In genomic region chr7:87312215-87312865, GRCh38 we compare ENCODE assay signal across 8 cellular contexts. TPM values are rescaled to one million over a fixed set of nuclear protein-coding genes. Genes with fewer than 3 reads are reported as not detected.
A peak's percentile ranks its signal among the peaks of the same experiment; 100 is the strongest.
DNase-seq lines count a peak whose midpoint lies in the region; ATAC-seq lines count a peak whose summit lies in the region.

No MANE protein-coding gene starts in this region.

- DNase-seq in EL (peak; percentile 53), KBM-7 (peak; percentile 74), RPMI7951 (ENCODE audit: low read depth) (peak; percentile 48), foreskin melanocyte (peak; percentile 36), pons (ENCODE audit: low spot score) (peak; percentile 60), ureter (ENCODE audit: low spot score) (peak; percentile 69)

- H3K4me3 Mint-ChIP-seq in activated T-helper 17 cell treated with anti-CD3 and anti-CD28 coated beads, Interleukin-2, amount 50 U/mL, for 72 hours = no peak overlapping the region

- in situ Hi-C loops in KBM-7 (cut with MboI; ENCODE audit: low pct_unique_long_range_greater_than_20kb, low sequenced_read_pairs) = loop anchor here (25.0 kb wide), 1 partner anchor 200 kb away; no protein-coding TSS in a partner anchor

- H3K4me1 Mint-ChIP-seq in activated T-helper 17 cell treated with anti-CD3 and anti-CD28 coated beads, Interleukin-2, amount 50 U/mL, for 72 hours = no peaks in the 10 kb centered on the region

- H3K9me3 Mint-ChIP-seq in activated T-helper 17 cell treated with anti-CD3 and anti-CD28 coated beads, Interleukin-2, amount 50 U/mL, for 72 hours = no peaks in the 10 kb centered on the region

- H3K36me3 Mint-ChIP-seq in activated T-helper 17 cell treated with anti-CD3 and anti-CD28 coated beads, Interleukin-2, amount 50 U/mL, for 72 hours (ENCODE audit: low read depth) = no peaks in the 10 kb centered on the region

- peak; percentile 47 for ATAC-seq in GM21619 (IDR thresholded peaks at IDR 0.05; ENCODE audit: unreplicated experiment)
- peak; percentile 70 for ATAC-seq in activated T-helper 17 cell treated with anti-CD3 and anti-CD28 coated beads, Interleukin-2, amount 50 U/mL, for 72 hours (replicated peaks)

- H3K27me3 Mint-ChIP-seq in activated T-helper 17 cell treated with anti-CD3 and anti-CD28 coated beads, Interleukin-2, amount 50 U/mL, for 72 hours = no peaks in the 10 kb centered on the region

- no peak overlapping the region for H3K27ac Mint-ChIP-seq in activated T-helper 17 cell treated with anti-CD3 and anti-CD28 coated beads, Interleukin-2, amount 50 U/mL, for 72 hours

RNA-seq across cellular contexts. Expression of gene CROT, which starts 33.1 kb away (rescaled TPM):
- 13.9 and 21.6 TPM in 2 replicates for total RNA-seq in RPMI7951 (2014; rRNA removed; shearing (Covaris generic))
- total RNA-seq in activated T-helper 17 cell treated with anti-CD3 and anti-CD28 coated beads, Interleukin-2, amount 50 U/mL, for 72 hours = 1 to 10 TPM; 9.2 to 9.3 TPM
- 96.9 TPM for total RNA-seq in ureter

Comparison
In these comparisons a context has a peak if more than half of its experiments do, and no peak if none do; other contexts are left out.
1. Peak in every context shown above with its lines: DNase-seq and ATAC-seq.